ENCODE assay signal across 35 cellular contexts in the genomic region with DNA sequence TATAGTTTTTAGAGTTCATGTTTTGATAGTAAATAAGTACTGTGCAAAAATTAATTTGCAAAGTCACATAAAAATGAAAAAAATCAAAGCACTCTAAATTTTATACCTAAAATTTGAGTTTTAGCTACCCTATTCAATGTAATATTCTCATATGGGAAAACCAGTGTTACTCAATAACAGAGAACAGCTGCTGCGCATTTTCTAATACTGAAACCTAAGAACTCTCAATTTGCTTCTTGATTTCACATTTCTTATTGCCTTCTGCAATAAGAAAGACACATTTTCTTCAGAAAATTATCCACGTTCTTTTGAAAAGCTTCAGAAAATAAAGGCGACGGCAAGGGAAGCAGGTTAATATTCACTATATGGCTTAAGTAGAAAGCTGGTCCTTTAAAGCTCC.
DNase-seq lines count a peak whose midpoint lies in the region; ATAC-seq and TF ChIP-seq lines count a peak whose summit lies in the region.
"Had no signal": no experiment of that assay in that cellular context is flagged by ENCODE, and none has a peak within 500 bp of the region (broad histone marks: within the 10 kb centered on the region; RNA-seq: fewer than 3 reads in every experiment).

No MANE protein-coding gene starts in this region.

- intact Hi-C loops in activated T-helper 1 cell treated with anti-CD3 and anti-CD28 coated beads, Interleukin-12 subunit alpha, Interleukin-12 subunit beta, Interleukin-2, Interleukin-4 antibody, amounts not matched to agents 30 ng/mL and 10 ng/mL and 1 ng/mL, durations not matched to agents 14 hours and 24 hours and 36 hours (cut with micrococcal nuclease) = no loop called here

- peaks cover 4% of the 10 kb centered on the region for H3K9me3 Mint-ChIP-seq in glutamatergic neuron (ENCODE audit: unreplicated experiment)
- H3K9me3 Mint-ChIP-seq in activated T-helper 1 cell treated with anti-CD3 and anti-CD28 coated beads, Interleukin-12 subunit alpha, Interleukin-12 subunit beta, Interleukin-2, Interleukin-4 antibody, amounts not matched to agents 30 ng/mL and 10 ng/mL and 1 ng/mL, durations not matched to agents 14 hours and 24 hours and 36 hours = no peaks in the 10 kb centered on the region
- H3K9me3 Mint-ChIP-seq: activated naive CD4-positive, alpha-beta T cell treated with anti-CD3 and anti-CD28 coated beads, Interleukin-2, amount 50 U/mL, for 24 hours; neural progenitor cell; stimulated activated naive CD8-positive, alpha-beta T cell treated with anti-CD3 and anti-CD28 coated beads, Interleukin-15, amount 100 ng/mL, for 72 hours had no signal

- peak overlapping the region; percentile 59 for H3K27ac Mint-ChIP-seq in glutamatergic neuron (ENCODE audit: unreplicated experiment)
- no peak overlapping the region for H3K27ac Mint-ChIP-seq in activated T-helper 1 cell treated with anti-CD3 and anti-CD28 coated beads, Interleukin-12 subunit alpha, Interleukin-12 subunit beta, Interleukin-2, Interleukin-4 antibody, amounts not matched to agents 30 ng/mL and 10 ng/mL and 1 ng/mL, durations not matched to agents 14 hours and 24 hours and 36 hours
- H3K27ac Mint-ChIP-seq: activated naive CD4-positive, alpha-beta T cell treated with anti-CD3 and anti-CD28 coated beads, Interleukin-2, amount 50 U/mL, for 24 hours; neural progenitor cell; stimulated activated naive CD8-positive, alpha-beta T cell treated with anti-CD3 and anti-CD28 coated beads, Interleukin-15, amount 100 ng/mL, for 72 hours had no signal

- ATAC-seq in GM19455 (IDR thresholded peaks at IDR 0.05; ENCODE audit: unreplicated experiment) = peak; percentile 60
- peak; percentile 50 for ATAC-seq in HG02678 (IDR thresholded peaks at IDR 0.05; ENCODE audit: unreplicated experiment)
- ATAC-seq: esophagus mucosa; heart right ventricle; K562; left ventricle myocardium superior; stimulated activated naive CD8-positive, alpha-beta T cell treated with anti-CD3 and anti-CD28 coated beads, Interleukin-15, amount 100 ng/mL, for 72 hours had no signal

- H3K4me3 Mint-ChIP-seq in glutamatergic neuron (ENCODE audit: unreplicated experiment) = peak overlapping the region; percentile 57
- H3K4me3 Mint-ChIP-seq in activated T-helper 1 cell treated with anti-CD3 and anti-CD28 coated beads, Interleukin-12 subunit alpha, Interleukin-12 subunit beta, Interleukin-2, Interleukin-4 antibody, amounts not matched to agents 30 ng/mL and 10 ng/mL and 1 ng/mL, durations not matched to agents 14 hours and 24 hours and 36 hours = no peak overlapping the region
- H3K4me3 Mint-ChIP-seq: activated naive CD4-positive, alpha-beta T cell treated with anti-CD3 and anti-CD28 coated beads, Interleukin-2, amount 50 U/mL, for 24 hours; neural progenitor cell; stimulated activated naive CD8-positive, alpha-beta T cell treated with anti-CD3 and anti-CD28 coated beads, Interleukin-15, amount 100 ng/mL, for 72 hours had no signal

- TF ChIP-seq CTCF in glutamatergic neuron (IDR thresholded peaks at IDR 0.05; ENCODE audit: partially characterized antibody, unreplicated experiment) = no peak

- peak; percentile 29 for DNase-seq in LHCN-M2 (ENCODE audit: low read depth)
- no peak for DNase-seq in glutamatergic neuron
- no peak for DNase-seq in Kasumi-1 (lab: John Stamatoyannopoulos, UW)
- DNase-seq in activated T-helper 1 cell treated with anti-CD3 and anti-CD28 coated beads, Interleukin-12 subunit alpha, Interleukin-12 subunit beta, Interleukin-2, Interleukin-4 antibody, amounts not matched to agents 30 ng/mL and 10 ng/mL and 1 ng/mL, durations not matched to agents 14 hours and 24 hours and 36 hours (ENCODE audit: low spot score) = no peak
- no peak for DNase-seq in SIG-M5 (lab: John Stamatoyannopoulos, UW)
- DNase-seq in COLO668 (lab: John Stamatoyannopoulos, UW; ENCODE audit: unreplicated experiment) = no peak
- DNase-seq: activated CD4-positive, alpha-beta T cell treated with anti-CD3 and anti-CD28 coated beads for 4 hours; activated T-cell treated with anti-CD3 and anti-CD28 coated beads for 4 hours; amygdala; brain microvascular endothelial cell; C1 segment of cervical spinal cord; Calu3; cerebellar nuclear complex; DND-41; foreskin melanocyte; GF-D8; heart right ventricle; kidney; left ventricle myocardium superior; mesendoderm; MM.1S; NCI-H2029; NCI-H446; NCI-H82; RPMI8226; stimulated activated CD4-positive, alpha-beta T cell treated with anti-CD3 and anti-CD28 coated beads, Interleukin-2, amount 100 ng/mL, for 24 hours; stimulated activated CD8-positive, alpha-beta memory T cell treated with anti-CD3 and anti-CD28 coated beads, Interleukin-4, amount 100 ng/mL, for 48 hours; stimulated activated naive CD8-positive, alpha-beta T cell treated with anti-CD3 and anti-CD28 coated beads, Interleukin-15, amount 100 ng/mL, for 72 hours; T1000 had no signal

- H3K36me3 Mint-ChIP-seq in glutamatergic neuron (ENCODE audit: unreplicated experiment) = no peaks in the 10 kb centered on the region
- no peaks in the 10 kb centered on the region for H3K36me3 Mint-ChIP-seq in activated T-helper 1 cell treated with anti-CD3 and anti-CD28 coated beads, Interleukin-12 subunit alpha, Interleukin-12 subunit beta, Interleukin-2, Interleukin-4 antibody, amounts not matched to agents 30 ng/mL and 10 ng/mL and 1 ng/mL, durations not matched to agents 14 hours and 24 hours and 36 hours (ENCODE audit: low read depth)
- H3K36me3 Mint-ChIP-seq: activated naive CD4-positive, alpha-beta T cell treated with anti-CD3 and anti-CD28 coated beads, Interleukin-2, amount 50 U/mL, for 24 hours; neural progenitor cell had no signal

- H3K4me1 Mint-ChIP-seq in glutamatergic neuron (ENCODE audit: low read depth, unreplicated experiment) = peaks cover 27% of the 10 kb centered on the region
- no peaks in the 10 kb centered on the region for H3K4me1 Mint-ChIP-seq in activated T-helper 1 cell treated with anti-CD3 and anti-CD28 coated beads, Interleukin-12 subunit alpha, Interleukin-12 subunit beta, Interleukin-2, Interleukin-4 antibody, amounts not matched to agents 30 ng/mL and 10 ng/mL and 1 ng/mL, durations not matched to agents 14 hours and 24 hours and 36 hours (ENCODE audit: low read depth)
- H3K4me1 Mint-ChIP-seq: activated naive CD4-positive, alpha-beta T cell treated with anti-CD3 and anti-CD28 coated beads, Interleukin-2, amount 50 U/mL, for 24 hours; neural progenitor cell; stimulated activated naive CD8-positive, alpha-beta T cell treated with anti-CD3 and anti-CD28 coated beads, Interleukin-15, amount 100 ng/mL, for 72 hours had no signal

- peaks cover 2% of the 10 kb centered on the region for H3K27me3 Mint-ChIP-seq in glutamatergic neuron (ENCODE audit: unreplicated experiment)
- H3K27me3 Mint-ChIP-seq in activated T-helper 1 cell treated with anti-CD3 and anti-CD28 coated beads, Interleukin-12 subunit alpha, Interleukin-12 subunit beta, Interleukin-2, Interleukin-4 antibody, amounts not matched to agents 30 ng/mL and 10 ng/mL and 1 ng/mL, durations not matched to agents 14 hours and 24 hours and 36 hours (ENCODE audit: insufficient read depth) = peaks cover 16% of the 10 kb centered on the region
- H3K27me3 Mint-ChIP-seq: activated naive CD4-positive, alpha-beta T cell treated with anti-CD3 and anti-CD28 coated beads, Interleukin-2, amount 50 U/mL, for 24 hours; stimulated activated naive CD8-positive, alpha-beta T cell treated with anti-CD3 and anti-CD28 coated beads, Interleukin-15, amount 100 ng/mL, for 72 hours had no signal
